22 cellular contexts compared by ENCODE assay signal in genomic region chr10:75297021-75297599, GRCh38.
DNase-seq lines count a peak whose midpoint lies in the region; ATAC-seq and TF ChIP-seq lines count a peak whose summit lies in the region.
"Had no signal": no experiment of that assay in that cellular context is flagged by ENCODE, and none has a peak within 500 bp of the region (broad histone marks: within the 10 kb centered on the region; RNA-seq: fewer than 3 reads in every experiment).

No MANE protein-coding gene starts in this region.

- H3K27me3 ChIP-seq in SK-N-SH (ENCODE audit: insufficient read depth) (no peaks in the 10 kb centered on the region), body of pancreas (no peaks in the 10 kb centered on the region), tibial artery (no peaks in the 10 kb centered on the region), suprapubic skin (no peaks in the 10 kb centered on the region)
- H3K27me3 ChIP-seq: adrenal gland, breast epithelium had no signal

- H3K9me3 ChIP-seq in SK-N-SH (peaks cover 5% of the 10 kb centered on the region; the same call in 1 of the 2 replicates), body of pancreas (no peaks in the 10 kb centered on the region), mesodermal cell (ENCODE audit: control insufficient read depth, low read length) (no peaks in the 10 kb centered on the region), tibial artery (no peaks in the 10 kb centered on the region), suprapubic skin (peaks cover under 1% of the 10 kb centered on the region)
- H3K9me3 ChIP-seq: adrenal gland had no signal

- CTCF ChIA-PET in SK-N-SH (lab: Yijun Ruan, JAX): interaction anchor here (1.0 to 2.3 kb wide), 2 partner anchors 61 to 72 kb away, joined by 3 to 11 read pairs; partner anchors contain the start of gene COMTD1

- H3K79me2 ChIP-seq in SK-N-SH (ENCODE audit: insufficient read depth): no peaks in the 10 kb centered on the region

- H3K9ac ChIP-seq in SK-N-SH: no peak overlapping the region

- TF ChIP-seq CTCF in SK-N-SH (IDR thresholded peaks at IDR 0.05): no peak
- no peak for TF ChIP-seq CTCF in body of pancreas (IDR thresholded peaks at IDR 0.05)
- no peak for TF ChIP-seq CTCF in tibial artery (IDR thresholded peaks at IDR 0.05)
- no peak for TF ChIP-seq CTCF in suprapubic skin (IDR thresholded peaks at IDR 0.05)

- ATAC-seq in SK-N-SH treated with all-trans-retinoic acid at 6 μM for 48 hours: no peak
- ATAC-seq in body of pancreas: no peak
- ATAC-seq: heart left ventricle, K562, left lobe of liver, WTC11 had no signal

- no peak for TF ChIP-seq EP300 in SK-N-SH (IDR thresholded peaks at IDR 0.05; ENCODE audit: borderline replicate concordance in 1 of 2, low read depth in 1 of 2, low read length in 1 of 2)
- no peak for TF ChIP-seq EP300 in suprapubic skin (IDR thresholded peaks at IDR 0.05)

- DNase-seq in SK-N-SH (no peak), body of pancreas (no peak), tibial artery (no peak), AG08396 (ENCODE audit: low spot score) (no peak), KG1 (lab: John Stamatoyannopoulos, UW) (no peak), suprapubic skin (ENCODE audit: low spot score in 2 of 2) (no peak)
- DNase-seq: activated CD4-positive, alpha-beta memory T cell treated with anti-CD3 and anti-CD28 coated beads, Interleukin-2, amount 10 ng/mL, durations not matched to agents 7 days and 5 days; activated naive CD4-positive, alpha-beta T cell; adrenal gland; AML-193; H7; heart left ventricle; NCI-H187; stimulated activated CD4-positive, alpha-beta T cell treated with anti-CD3 and anti-CD28 coated beads, Interleukin-4, amount 100 ng/mL, for 1 hour had no signal

- H3K36me3 ChIP-seq in SK-N-SH (replicated peaks in 1 of 2; ENCODE audit: control insufficient read depth in 1 of 2, insufficient read depth in 2 of 2, low read length in 1 of 2): no peaks in the 10 kb centered on the region
- H3K36me3 ChIP-seq in body of pancreas (replicated peaks in 1 of 2; ENCODE audit: insufficient read depth in 1 of 2, low read depth in 2 of 2): no peaks in the 10 kb centered on the region
- no peaks in the 10 kb centered on the region for H3K36me3 ChIP-seq in mesodermal cell (ENCODE audit: control insufficient read depth, insufficient read depth, low read length)
- H3K36me3 ChIP-seq in tibial artery: no peaks in the 10 kb centered on the region
- H3K36me3 ChIP-seq in suprapubic skin: no peaks in the 10 kb centered on the region
- H3K36me3 ChIP-seq: adrenal gland, breast epithelium, heart left ventricle had no signal

- intact Hi-C loops in body of pancreas (cut with DNase I): no loop called here
- intact Hi-C loops in tibial artery (cut with DNase I; ENCODE audit: low total_unique reads): loop anchor here (5.0 kb wide), 1 partner anchor 100 kb away; no protein-coding TSS in a partner anchor

- H2AFZ ChIP-seq in SK-N-SH (ENCODE audit: low read depth): no peak overlapping the region

- no peak overlapping the region for H3K4me2 ChIP-seq in SK-N-SH

- no peaks in the 10 kb centered on the region for H4K20me1 ChIP-seq in SK-N-SH (ENCODE audit: insufficient read depth)

- H3K4me3 ChIP-seq in SK-N-SH (ENCODE audit: low read depth in 2 of 2, low read length in 1 of 2) (no peak overlapping the region), body of pancreas (no peak overlapping the region), mesodermal cell (ENCODE audit: extremely low read depth, insufficient read depth, low read length, poor library complexity, severe bottlenecking) (peak overlapping the region; percentile 2), tibial artery (no peak overlapping the region), suprapubic skin (no peak overlapping the region)
- H3K4me3 ChIP-seq: adrenal gland, breast epithelium, coronary artery, heart left ventricle, K562 had no signal

- no peak for TF ChIP-seq RAD21 in SK-N-SH (IDR thresholded peaks at IDR 0.05; ENCODE audit: low read length)

- peaks cover 5 to 19% of the 10 kb centered on the region in 2 experiments; a peak in 3 of 4 replicates for H3K4me1 ChIP-seq in SK-N-SH (ENCODE audit: control insufficient read depth in 1 of 2, insufficient read depth in 2 of 2, low read depth in 1 of 2, low read length in 1 of 2)
- H3K4me1 ChIP-seq in body of pancreas: peaks cover 47% of the 10 kb centered on the region
- peaks cover 40% of the 10 kb centered on the region for H3K4me1 ChIP-seq in mesodermal cell (ENCODE audit: control insufficient read depth, insufficient read depth, low read length, poor library complexity, severe bottlenecking)
- H3K4me1 ChIP-seq in tibial artery: peaks cover 0 to 25% (median 16%) of the 10 kb centered on the region in 4 donors
- H3K4me1 ChIP-seq in suprapubic skin: peaks cover 26% of the 10 kb centered on the region
- H3K4me1 ChIP-seq: breast epithelium had no signal

- H3F3A ChIP-seq in SK-N-SH (replicated peaks; ENCODE audit: insufficient read depth): no peaks in the 10 kb centered on the region

- POLR2A ChIA-PET in SK-N-SH (lab: Yijun Ruan, JAX): no interaction called here

- TF ChIP-seq POLR2A in body of pancreas (IDR thresholded peaks at IDR 0.05) (no peak), suprapubic skin (IDR thresholded peaks at IDR 0.05) (no peak)

- 45% methylated on average over 2 of the region's 2 CpGs for WGBS in SK-N-SH (ENCODE audit: low lambda C conversion rate)
- WGBS in body of pancreas, 2 donors: 42 to 46% methylated on average over 2 of the region's 2 CpGs
- 0 to 22% methylated on average over 1 of the region's 2 CpGs for WGBS in mesodermal cell (ENCODE audit: insufficient coverage in 2 of 2), 2 experiments
- WGBS in suprapubic skin: 50% methylated on average over 2 of the region's 2 CpGs

- H3K27ac ChIP-seq in SK-N-SH (ENCODE audit: low read depth in 2 of 2, low read length in 1 of 2) (no peak overlapping the region), body of pancreas (peak overlapping the region; percentile 99 to 100 (median 99)), mesodermal cell (ENCODE audit: low read depth, low read length, severe bottlenecking) (peak overlapping the region; percentile 96), tibial artery (peak overlapping the region; percentile 19 to 89), suprapubic skin (no peak overlapping the region)
- H3K27ac ChIP-seq: 22Rv1 had no signal

- no peaks in the 10 kb centered on the region for H3K9me2 ChIP-seq in SK-N-SH

TF ChIP-seq in SK-N-SH treated with all-trans-retinoic acid at 6 μM for 48 hours, 23 proteins besides CTCF, POLR2A, EP300 and RAD21:
- TF ChIP-seq ZNF8 (CRISPR knock-in tag; IDR thresholded peaks at IDR 0.05): no peak
- peak; percentile 88 for TF ChIP-seq ZFP3 (CRISPR knock-in tag; IDR thresholded peaks at IDR 0.05)

TF ChIP-seq in SK-N-SH, 30 proteins besides CTCF, POLR2A, EP300 and RAD21 (continues in another document):
- TF ChIP-seq ZBTB33 (IDR thresholded peaks at IDR 0.05; ENCODE audit: borderline replicate concordance, low read depth) (no peak), RXRA (IDR thresholded peaks at IDR 0.05; ENCODE audit: borderline replicate concordance, low read depth) (no peak), MXI1 (IDR thresholded peaks at IDR 0.05; ENCODE audit: low read depth, low read length) (no peak), JUND (IDR thresholded peaks at IDR 0.05) (no peak), FOSL2 (IDR thresholded peaks at IDR 0.05; ENCODE audit: borderline replicate concordance, low read depth) (no peak), IRF3 (IDR thresholded peaks at IDR 0.05; ENCODE audit: low read depth, low read length) (no peak), RCOR1 (IDR thresholded peaks at IDR 0.05; ENCODE audit: low read length) (no peak), RFX5 (IDR thresholded peaks at IDR 0.05; ENCODE audit: low read length) (no peak), EZH2phosphoT487 (IDR thresholded peaks at IDR 0.05; ENCODE audit: borderline replicate concordance, low read depth) (no peak)

Comparison
In these comparisons a context has a peak if more than half of its experiments do, and no peak if none do; other contexts are left out.
1. H3K27ac ChIP-seq: peak in body of pancreas (4 of 4), mesodermal cell (single experiment) and tibial artery (2 of 2); none in SK-N-SH (0 of 2) and suprapubic skin (single experiment).